In genomic region chr15:38706956-38707355, GRCh38 we compare ENCODE assay signal across 26 cellular contexts.
"Had no signal": no experiment of that assay in that cellular context is flagged by ENCODE, and none has a peak within 500 bp of the region (broad histone marks: within the 10 kb centered on the region; RNA-seq: fewer than 3 reads in every experiment).

No MANE protein-coding gene starts in this region.

- H3K36me3 Mint-ChIP-seq: activated CD4-positive, alpha-beta memory T cell treated with anti-CD3 and anti-CD28 coated beads for 36 hours; activated naive CD8-positive, alpha-beta T cell; T-cell had no signal

- H3K36me3 ChIP-seq: brain microvascular endothelial cell, MG63, Peyer's patch had no signal

- H3K9me3 ChIP-seq: MG63, Peyer's patch had no signal

- ATAC-seq: activated T-helper 17 cell treated with anti-CD3 and anti-CD28 coated beads, Interleukin-2, amount 50 U/mL, for 72 hours; Right ventricle myocardium inferior; T-cell had no signal

- H3K27ac Mint-ChIP-seq: activated CD4-positive, alpha-beta memory T cell treated with anti-CD3 and anti-CD28 coated beads for 36 hours; activated CD4-positive, alpha-beta T cell treated with anti-CD3 and anti-CD28 coated beads, Interleukin-2, amount 10 ng/mL, durations not matched to agents 7 days and 5 days; activated naive CD4-positive, alpha-beta T cell treated with anti-CD3 and anti-CD28 coated beads for 36 hours; activated naive CD8-positive, alpha-beta T cell; activated T-helper 17 cell treated with anti-CD3 and anti-CD28 coated beads, Interleukin-2, amount 50 U/mL, for 72 hours; T-cell had no signal

- H3K27ac ChIP-seq: brain microvascular endothelial cell, Peyer's patch, SK-N-MC, VCaP had no signal

- DNase-seq: activated CD4-positive, alpha-beta memory T cell treated with anti-CD3 and anti-CD28 coated beads for 36 hours; activated CD4-positive, alpha-beta T cell treated with anti-CD3 and anti-CD28 coated beads, Interleukin-2, amount 10 ng/mL, durations not matched to agents 7 days and 5 days; activated CD4-positive, CD25-positive, alpha-beta regulatory T cell; activated CD8-positive, alpha-beta memory T cell treated with anti-CD3 and anti-CD28 coated beads for 24 hours; activated gamma-delta T cell; activated naive CD4-positive, alpha-beta T cell treated with anti-CD3 and anti-CD28 coated beads for 36 hours; activated T-cell treated with anti-CD3 and anti-CD28 coated beads, Interleukin-2, amount 50 U/mL, for 48 hours; brain microvascular endothelial cell; KG1; MG63; MV-4-11; NCI-H1092 treated with DMSO at 0.1 percent for 48 hours; NCI-H1417 treated with DMSO at 0.1 percent for 48 hours; NCI-H1694; NCI-H2029; NCI-H2107; NCI-H2171 treated with DMSO at 0.1 percent for 48 hours; NCI-H226; NCI-H526; Peyer's patch; T-cell had no signal

- H3K4me3 ChIP-seq: MG63, Peyer's patch, SK-N-MC had no signal

- H3K27me3 ChIP-seq: brain microvascular endothelial cell, MG63, Peyer's patch had no signal

- H3K9me3 Mint-ChIP-seq: activated CD4-positive, alpha-beta memory T cell treated with anti-CD3 and anti-CD28 coated beads for 36 hours; activated CD4-positive, alpha-beta T cell treated with anti-CD3 and anti-CD28 coated beads, Interleukin-2, amount 10 ng/mL, durations not matched to agents 7 days and 5 days; activated naive CD4-positive, alpha-beta T cell treated with anti-CD3 and anti-CD28 coated beads for 36 hours; activated T-helper 17 cell treated with anti-CD3 and anti-CD28 coated beads, Interleukin-2, amount 50 U/mL, for 72 hours; T-cell had no signal

- H3K27me3 Mint-ChIP-seq: activated CD4-positive, alpha-beta memory T cell treated with anti-CD3 and anti-CD28 coated beads for 36 hours; activated naive CD8-positive, alpha-beta T cell; activated T-helper 17 cell treated with anti-CD3 and anti-CD28 coated beads, Interleukin-2, amount 50 U/mL, for 72 hours; T-cell had no signal

- H3K4me3 Mint-ChIP-seq: activated CD4-positive, alpha-beta memory T cell treated with anti-CD3 and anti-CD28 coated beads for 36 hours; activated CD4-positive, alpha-beta T cell treated with anti-CD3 and anti-CD28 coated beads, Interleukin-2, amount 10 ng/mL, durations not matched to agents 7 days and 5 days; activated naive CD4-positive, alpha-beta T cell treated with anti-CD3 and anti-CD28 coated beads for 36 hours; activated naive CD8-positive, alpha-beta T cell; activated T-helper 17 cell treated with anti-CD3 and anti-CD28 coated beads, Interleukin-2, amount 50 U/mL, for 72 hours; T-cell had no signal

- H3K4me1 Mint-ChIP-seq: activated T-helper 17 cell treated with anti-CD3 and anti-CD28 coated beads, Interleukin-2, amount 50 U/mL, for 72 hours had no signal
